ENCODE assay signal across 1 cellular context in the genomic region with DNA sequence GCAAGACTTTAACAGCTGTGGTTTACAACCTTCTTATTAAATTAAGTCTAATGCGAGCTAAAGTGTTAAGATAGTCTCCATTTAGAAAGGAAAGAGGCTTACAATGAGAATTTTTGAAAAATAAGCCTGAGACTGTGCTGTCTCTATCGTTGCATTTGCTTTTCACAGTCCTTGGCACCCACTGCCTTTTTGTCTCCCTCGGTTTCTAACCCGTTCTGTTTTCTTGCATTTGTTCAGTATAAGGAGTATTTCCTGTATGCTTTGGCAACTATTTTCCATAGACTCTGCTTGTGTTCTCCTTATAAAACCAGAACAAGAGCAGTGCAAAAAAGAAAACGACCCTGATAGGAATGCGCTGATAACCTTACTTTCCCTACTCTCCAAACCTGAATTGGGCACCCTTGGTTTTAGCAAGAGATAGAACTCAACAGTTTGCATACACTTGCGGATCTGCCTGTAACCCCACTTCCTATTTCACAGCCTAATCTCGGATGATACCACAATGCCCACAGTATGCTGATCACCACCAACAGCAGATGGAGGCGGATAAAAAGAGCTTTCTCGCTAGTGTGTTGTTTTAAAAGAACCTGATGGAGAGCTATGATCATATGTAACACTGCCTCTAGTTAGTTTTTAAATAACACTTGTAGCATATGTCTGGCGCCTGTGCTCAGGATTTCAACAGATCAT.
TF ChIP-seq lines count a peak whose summit lies in the region.

No MANE protein-coding gene starts in this region.

TF ChIP-seq in IMR-90, 13 proteins besides CTCF, POLR2A, EP300 and RAD21:
- TF ChIP-seq BHLHE40 (IDR thresholded peaks at IDR 0.05; ENCODE audit: low read depth, low read length), result no peak
